19 cellular contexts compared by ENCODE assay signal in the genomic region with DNA sequence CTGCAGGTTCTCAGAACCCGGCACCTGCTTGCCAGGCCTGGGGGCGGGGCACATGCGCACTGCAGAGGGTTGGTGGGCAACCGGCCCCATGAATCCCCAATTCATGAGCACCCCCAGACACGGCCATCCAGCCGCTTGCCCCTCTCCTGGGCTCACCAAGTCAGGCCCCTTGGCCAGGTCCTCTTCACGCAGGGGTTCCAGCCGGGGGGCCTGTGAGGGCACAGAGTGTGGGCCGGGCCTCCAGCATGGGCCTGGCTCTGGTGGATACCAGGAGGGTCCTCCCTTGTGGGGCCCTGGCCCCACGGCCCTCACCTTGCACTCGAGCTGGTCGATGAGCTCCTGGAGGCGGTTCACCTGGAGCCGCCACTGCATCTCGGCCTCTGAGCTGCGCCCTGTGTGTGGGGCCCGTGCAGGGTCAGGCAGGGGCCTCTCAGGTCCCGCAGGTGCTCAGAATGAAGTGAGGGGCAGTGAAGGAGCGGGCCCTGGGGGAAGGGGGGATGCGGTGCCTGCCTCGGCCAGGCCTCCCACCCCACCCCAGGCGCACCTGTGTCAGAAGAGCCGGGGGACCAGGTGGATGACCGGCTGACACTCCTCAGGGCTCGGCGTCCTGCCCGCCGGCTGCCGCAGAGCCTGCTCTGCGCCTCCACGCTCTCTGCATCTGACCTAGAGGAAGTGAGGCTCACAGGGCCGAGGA. TPM values are rescaled to one million over a fixed set of nuclear protein-coding genes. Genes with fewer than 3 reads are reported as not detected.
DNase-seq lines count a peak whose midpoint lies in the region; ATAC-seq, FAIRE-seq and TF ChIP-seq lines count a peak whose summit lies in the region.
"Had no signal": no experiment of that assay in that cellular context is flagged by ENCODE, and none has a peak within 500 bp of the region (broad histone marks: within the 10 kb centered on the region; RNA-seq: fewer than 3 reads in every experiment).

No MANE protein-coding gene starts in this region.

- H3K27me3 ChIP-seq in left ventricle myocardium inferior (ENCODE audit: low read depth) (no peaks in the 10 kb centered on the region), right cardiac atrium (ENCODE audit: control insufficient read depth, insufficient read depth) (no peaks in the 10 kb centered on the region), H7 (ENCODE audit: control insufficient read depth, insufficient read depth, low read length) (no peaks in the 10 kb centered on the region)

- H3K9me3 Mint-ChIP-seq in stimulated activated effector memory CD8-positive, alpha-beta T cell treated with anti-CD3 and anti-CD28 coated beads, Interleukin-12 subunit alpha, Interleukin-12 subunit beta, amount 100 ng/mL, for 72 hours: no peaks in the 10 kb centered on the region
- H3K9me3 Mint-ChIP-seq: CD8-positive, alpha-beta memory T cell had no signal

- no peak for ATAC-seq in right cardiac atrium
- no peak for ATAC-seq in stimulated activated effector memory CD8-positive, alpha-beta T cell treated with anti-CD3 and anti-CD28 coated beads, Interleukin-12 subunit alpha, Interleukin-12 subunit beta, amount 100 ng/mL, for 72 hours

- H3K9me3 ChIP-seq in left ventricle myocardium inferior (replicated peaks): no peaks in the 10 kb centered on the region
- no peaks in the 10 kb centered on the region for H3K9me3 ChIP-seq in right cardiac atrium (ENCODE audit: control insufficient read depth, low read length)
- no peaks in the 10 kb centered on the region for H3K9me3 ChIP-seq in kidney (ENCODE audit: control insufficient read depth in 1 of 2, low read length in 2 of 2)
- H3K9me3 ChIP-seq: HAP-1 had no signal

- H3K4me1 Mint-ChIP-seq in stimulated activated effector memory CD8-positive, alpha-beta T cell treated with anti-CD3 and anti-CD28 coated beads, Interleukin-12 subunit alpha, Interleukin-12 subunit beta, amount 100 ng/mL, for 72 hours: peaks cover 12% of the 10 kb centered on the region

- H3K4me1 ChIP-seq in left ventricle myocardium inferior (peaks cover 23% of the 10 kb centered on the region), right cardiac atrium (ENCODE audit: control insufficient read depth, insufficient read depth, low read length) (no peaks in the 10 kb centered on the region), kidney (ENCODE audit: control insufficient read depth in 1 of 2, insufficient read depth in 1 of 2, low read depth in 1 of 2, low read length in 2 of 2) (peaks cover 7 to 10% of the 10 kb centered on the region in 2 donors)

- FAIRE-seq in kidney (lab: Jason Lieb, UNC): no peak
- FAIRE-seq: D721Med had no signal

- intact Hi-C loops in left ventricle myocardium inferior (cut with micrococcal nuclease): no loop called here
- intact Hi-C loops in right cardiac atrium (cut with DNase I): loop anchor here in 1 of 4 donors (10.0 kb wide), 1 partner anchor 215 kb away; a partner anchor contains a TSS
- intact Hi-C loops in kidney (cut with DNase I): loop anchor here (10.0 kb wide), 1 partner anchor 205 kb away; no protein-coding TSS in a partner anchor

- DNase-seq in left ventricle myocardium inferior (peak; percentile 11), right cardiac atrium (no peak), H7 (peak; percentile 48), kidney (peak; percentile 69), DMS114 treated with DMSO at 0.1 percent for 48 hours (lab: John Stamatoyannopoulos, UW; ENCODE audit: unreplicated experiment) (no peak), cerebellar cortex (ENCODE audit: low spot score) (no peak)
- DNase-seq in stimulated activated effector memory CD8-positive, alpha-beta T cell treated with anti-CD3 and anti-CD28 coated beads, Interleukin-12 subunit alpha, Interleukin-12 subunit beta, amount 100 ng/mL, for 72 hours (ENCODE audit: low spot score in 2 of 2): no peak
- DNase-seq: C1 segment of cervical spinal cord; CD8-positive, alpha-beta memory T cell; DMS79; MV-4-11; NCI-H1694 treated with DMSO at 0.1 percent for 48 hours; NCI-H510A; NCI-H748 treated with DMSO at 0.1 percent for 48 hours; SIG-M5 had no signal

- TF ChIP-seq CTCF in left ventricle myocardium inferior (IDR thresholded peaks at IDR 0.05; ENCODE audit: borderline replicate concordance) (no peak), kidney (IDR thresholded peaks at IDR 0.05; ENCODE audit: borderline replicate concordance, extremely low read depth, insufficient read depth) (no peak)

- H3K4me3 Mint-ChIP-seq in stimulated activated effector memory CD8-positive, alpha-beta T cell treated with anti-CD3 and anti-CD28 coated beads, Interleukin-12 subunit alpha, Interleukin-12 subunit beta, amount 100 ng/mL, for 72 hours: no peak overlapping the region
- H3K4me3 Mint-ChIP-seq: CD8-positive, alpha-beta memory T cell had no signal

- H3K4me3 ChIP-seq in left ventricle myocardium inferior: no peak overlapping the region
- no peak overlapping the region for H3K4me3 ChIP-seq in right cardiac atrium (ENCODE audit: low read length)
- H3K4me3 ChIP-seq in H7 (ENCODE audit: insufficient read depth, low read depth, low read length): no peak overlapping the region
- H3K4me3 ChIP-seq in kidney (ENCODE audit: low read length in 2 of 2): no peak overlapping the region
- H3K4me3 ChIP-seq: HAP-1 had no signal

- H3K36me3 ChIP-seq in left ventricle myocardium inferior (peaks cover 41% of the 10 kb centered on the region), H7 (replicated peaks; ENCODE audit: control insufficient read depth, insufficient read depth, low read length) (peaks cover 4% of the 10 kb centered on the region), kidney (ENCODE audit: control insufficient read depth in 1 of 2, insufficient read depth in 2 of 2, low read length in 2 of 2) (no peaks in the 10 kb centered on the region)

- H3K27ac ChIP-seq in left ventricle myocardium inferior (replicated peaks) (no peak overlapping the region), right cardiac atrium (ENCODE audit: low read length) (no peak overlapping the region), kidney (ENCODE audit: low read depth in 2 of 2, low read length in 2 of 2) (no peak overlapping the region)
- H3K27ac ChIP-seq: KMS-11 had no signal

- WGBS in right cardiac atrium: 95% methylated on average over 32 of the region's 32 CpGs

- H3K9ac ChIP-seq in kidney (ENCODE audit: low read length in 2 of 2): no peak overlapping the region
- H3K9ac ChIP-seq: KMS-11 had no signal

- peak overlapping the region; percentile 81 for H3K27ac Mint-ChIP-seq in stimulated activated effector memory CD8-positive, alpha-beta T cell treated with anti-CD3 and anti-CD28 coated beads, Interleukin-12 subunit alpha, Interleukin-12 subunit beta, amount 100 ng/mL, for 72 hours
- H3K27ac Mint-ChIP-seq: CD8-positive, alpha-beta memory T cell had no signal

- no peaks in the 10 kb centered on the region for H3K36me3 Mint-ChIP-seq in stimulated activated effector memory CD8-positive, alpha-beta T cell treated with anti-CD3 and anti-CD28 coated beads, Interleukin-12 subunit alpha, Interleukin-12 subunit beta, amount 100 ng/mL, for 72 hours

RNA-seq across cellular contexts. Expression of a gene that starts 2.6 kb away (rescaled TPM):
- total RNA-seq in left ventricle myocardium inferior (not detected), right cardiac atrium (not detected), kidney (0.16 TPM)
- polyA plus RNA-seq in right cardiac atrium (0.05 TPM), kidney (ENCODE audit: insufficient read depth, low read depth, low replicate concordance) (not detected)
- 0.11 TPM in 1 of 2 replicates, not detected in the other for total RNA-seq in H7 (2014; rRNA removed; shearing (Covaris generic))
- polyA plus RNA-seq: CD8-positive, alpha-beta memory T cell had no signal

RNA-seq across cellular contexts. Expression of a gene that starts 7.3 kb away (rescaled TPM):
- total RNA-seq in left ventricle myocardium inferior: 0.22 TPM
- under 1 TPM; 0.29 to 0.71 (median 0.32) TPM for total RNA-seq in right cardiac atrium
- polyA plus RNA-seq in right cardiac atrium: 0.27 TPM
- total RNA-seq in H7 (2014; rRNA removed; shearing (Covaris generic)): 1.3 and 1.4 TPM in 2 replicates
- 3.0 TPM for total RNA-seq in kidney
- polyA plus RNA-seq in kidney (ENCODE audit: insufficient read depth, low read depth, low replicate concordance): 1.7 TPM
- total RNA-seq: RPMI7951 had no signal

RNA-seq across cellular contexts. Expression of a gene that starts 14.7 kb away (rescaled TPM):
- total RNA-seq in left ventricle myocardium inferior (81.3 TPM), right cardiac atrium (10 to 100 TPM; 55.4 to 61.3 (median 57.0) TPM), kidney (19.7 TPM)
- polyA plus RNA-seq in right cardiac atrium (57.4 TPM), kidney (ENCODE audit: insufficient read depth, low read depth, low replicate concordance) (35.6 TPM)
- 39.9 and 56.7 TPM in 2 replicates for total RNA-seq in H7 (2014; rRNA removed; shearing (Covaris generic))

RNA-seq across cellular contexts. Expression of a gene that starts 26.7 kb away (rescaled TPM):
- total RNA-seq in left ventricle myocardium inferior: 1.2 TPM
- 1 to 10 TPM in 2 of 4 donors, under 1 TPM in 2; 0.45 to 2.2 (median 1.0) TPM for total RNA-seq in right cardiac atrium
- polyA plus RNA-seq in right cardiac atrium: 0.52 TPM
- 51.8 and 57.8 TPM in 2 replicates for total RNA-seq in H7 (2014; rRNA removed; shearing (Covaris generic))
- 1.5 TPM for total RNA-seq in kidney
- 0.90 TPM for polyA plus RNA-seq in kidney (ENCODE audit: insufficient read depth, low read depth, low replicate concordance)

Comparison
In these comparisons a context has a peak if more than half of its experiments do, and no peak if none do; other contexts are left out.
1. DNase-seq: peak in left ventricle myocardium inferior (single experiment), H7 (single experiment) and kidney (single experiment); none in right cardiac atrium (0 of 3), stimulated activated effector memory CD8-positive, alpha-beta T cell treated with anti-CD3 and anti-CD28 coated beads, Interleukin-12 subunit alpha, Interleukin-12 subunit beta, amount 100 ng/mL, for 72 hours (0 of 2), DMS114 treated with DMSO at 0.1 percent for 48 hours (single experiment) and cerebellar cortex (single experiment).